Comparison of ENCODE assay signal across 8 cellular contexts in the genomic region with DNA sequence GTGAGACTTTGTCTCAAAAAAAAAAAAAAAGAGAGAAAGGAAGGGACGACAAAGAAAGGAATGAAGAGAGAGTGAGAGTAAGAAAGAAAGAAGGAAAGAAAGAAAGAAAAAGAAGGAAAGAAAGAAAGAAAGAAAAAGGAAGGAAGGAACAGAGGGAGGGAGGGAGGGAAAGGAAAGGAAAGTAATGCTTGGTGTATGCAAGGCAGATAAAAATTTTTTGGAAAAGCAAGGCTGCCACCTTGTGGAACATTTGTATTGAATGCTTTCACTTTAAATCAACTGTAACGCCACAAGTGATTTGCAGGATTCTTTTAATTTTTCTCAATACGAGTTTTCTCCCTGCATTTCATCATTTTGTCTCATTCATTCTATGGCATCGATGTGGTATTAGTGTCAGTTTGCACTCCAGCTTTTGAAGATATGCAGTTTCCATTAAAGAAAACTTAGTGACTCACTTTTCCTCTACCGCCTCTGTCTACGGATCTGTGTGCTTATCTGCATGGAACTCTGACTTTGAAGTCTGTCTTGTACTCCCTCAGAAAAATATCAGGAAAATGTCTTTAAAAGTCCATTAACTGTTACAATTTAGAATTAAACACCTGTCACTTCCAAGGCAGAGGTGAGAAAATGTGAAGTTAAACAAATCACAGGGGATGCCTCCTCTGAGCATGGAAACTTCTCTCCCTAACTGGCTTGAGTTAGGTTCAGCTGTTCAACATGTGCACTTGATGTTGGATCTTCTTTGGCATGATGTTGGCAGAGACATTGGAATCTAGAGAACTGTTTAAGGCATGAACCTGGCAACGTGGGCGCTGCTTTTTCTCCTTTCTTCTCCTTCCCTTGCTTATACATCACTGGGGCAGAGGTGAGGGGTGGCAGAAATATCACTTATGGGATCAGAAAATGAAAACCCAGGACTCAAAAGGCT. TPM values are rescaled to one million over a fixed set of nuclear protein-coding genes. Genes with fewer than 3 reads are reported as not detected.
A peak's percentile ranks its signal among the peaks of the same experiment; 100 is the strongest.
DNase-seq lines count a peak whose midpoint lies in the region; ATAC-seq and TF ChIP-seq lines count a peak whose summit lies in the region.

No MANE protein-coding gene starts in this region.

- no peaks in the 10 kb centered on the region for H3K27me3 ChIP-seq in right cardiac atrium (ENCODE audit: control insufficient read depth, insufficient read depth)

- TF ChIP-seq CTCF in LNCaP clone FGC (IDR thresholded peaks at IDR 0.05; ENCODE audit: control insufficient read depth, extremely low read depth, insufficient read depth) = peak; percentile 38
- no peak for TF ChIP-seq CTCF in astrocyte of the cerebellum (IDR thresholded peaks at IDR 0.05; ENCODE audit: low read depth, low read length, missing control alignments)

- ATAC-seq in right cardiac atrium (peak; percentile 52 to 61), sciatic nerve (peak; percentile 85), GM21576 (IDR thresholded peaks at IDR 0.05; ENCODE audit: unreplicated experiment) (no peak)

- H3K27ac ChIP-seq in right cardiac atrium (ENCODE audit: low read length) = peak overlapping the region; percentile 42

- intact Hi-C loops in right cardiac atrium (cut with DNase I) (loop anchor here in 3 of 4 donors (5.0 to 10.0 kb wide), 5 partner anchors 182 to 534 kb away; no protein-coding TSS in a partner anchor), sciatic nerve (cut with DNase I) (no loop called here)

- WGBS in right cardiac atrium = 18% methylated on average over 8 of the region's 8 CpGs

- in situ Hi-C loops in astrocyte of the cerebellum (cut with HindIII; ENCODE audit: low sequenced_read_pairs) = no loop called here

- no peaks in the 10 kb centered on the region for H3K4me1 ChIP-seq in right cardiac atrium (ENCODE audit: control insufficient read depth, insufficient read depth, low read length)

- no peaks in the 10 kb centered on the region for H3K9me3 ChIP-seq in right cardiac atrium (ENCODE audit: control insufficient read depth, low read length)

- H3K4me3 ChIP-seq in LNCaP clone FGC (ENCODE audit: low read depth, low read length) = no peak overlapping the region
- H3K4me3 ChIP-seq in astrocyte of the cerebellum (ENCODE audit: low read depth, low read length) = no peak overlapping the region
- peak overlapping the region; percentile 29 for H3K4me3 ChIP-seq in right cardiac atrium (ENCODE audit: low read length)

- peak; percentile 36 for DNase-seq in activated CD4-positive, CD25-positive, alpha-beta regulatory T cell treated with anti-CD3 and anti-CD28 coated beads, Interleukin-2, amount 50 U/mL, for 16 hours (ENCODE audit: low read depth, low spot score)
- no peak for DNase-seq in activated CD4-positive, CD25-positive, alpha-beta regulatory T cell treated with anti-CD3 and anti-CD28 coated beads, Interleukin-2, amount 50 U/mL, for 72 hours
- DNase-seq in LNCaP clone FGC (ENCODE audit: low read depth) (no peak), RKO (ENCODE audit: low spot score) (peak; percentile 80), astrocyte of the cerebellum (ENCODE audit: low read depth) (peak; percentile 76), right cardiac atrium (no peak), sciatic nerve (ENCODE audit: low spot score) (no peak)

RNA-seq across cellular contexts. Expression of a gene that starts 20.0 kb away (rescaled TPM):
- 10 to 100 TPM; 19.4 to 30.1 (median 27.0) TPM for total RNA-seq in right cardiac atrium
- polyA plus RNA-seq in right cardiac atrium = 9.8 TPM
- 61.2 TPM for total RNA-seq in sciatic nerve

Comparison
In these comparisons a context has a peak if more than half of its experiments do, and no peak if none do; other contexts are left out.
1. DNase-seq: peak in activated CD4-positive, CD25-positive, alpha-beta regulatory T cell treated with anti-CD3 and anti-CD28 coated beads, Interleukin-2, amount 50 U/mL, for 16 hours (single experiment), RKO (single experiment) and astrocyte of the cerebellum (single experiment); none in activated CD4-positive, CD25-positive, alpha-beta regulatory T cell treated with anti-CD3 and anti-CD28 coated beads, Interleukin-2, amount 50 U/mL, for 72 hours (single experiment), LNCaP clone FGC (single experiment), right cardiac atrium (0 of 3) and sciatic nerve (single experiment).